ENCODE assay signal across 29 cellular contexts in the genomic region with DNA sequence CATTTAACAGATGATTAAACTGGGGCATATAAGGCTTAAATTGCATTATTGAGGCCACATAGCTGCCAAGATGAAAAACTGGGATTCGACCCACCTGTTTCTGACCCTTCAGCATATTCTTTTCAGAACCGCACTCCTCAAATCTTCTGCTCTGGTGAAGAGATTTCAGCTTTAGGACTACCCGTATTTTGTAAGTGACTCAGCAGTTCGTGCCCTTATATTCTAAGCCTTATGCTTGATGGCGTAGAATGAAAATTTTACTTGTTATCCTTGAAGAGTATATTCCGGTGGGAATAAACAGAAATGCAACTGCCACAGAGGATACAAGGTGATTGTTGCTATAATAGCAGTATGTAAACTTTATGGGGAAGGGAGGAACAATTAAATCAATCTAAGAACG.
"Had no signal": no experiment of that assay in that cellular context is flagged by ENCODE, and none has a peak within 500 bp of the region (broad histone marks: within the 10 kb centered on the region; RNA-seq: fewer than 3 reads in every experiment).

No MANE protein-coding gene starts in this region.

- H3K4me1 ChIP-seq: colonic mucosa, foreskin keratinocyte, gastrocnemius medialis, gastroesophageal sphincter, heart left ventricle had no signal

- ATAC-seq: effector memory CD8-positive, alpha-beta T cell; esophagus mucosa; foreskin keratinocyte; gastrocnemius medialis; gastroesophageal sphincter; heart left ventricle; heart right ventricle had no signal

- H3K4me3 ChIP-seq: colonic mucosa, coronary artery, dorsolateral prefrontal cortex, esophagus muscularis mucosa, esophagus squamous epithelium, gastrocnemius medialis, gastroesophageal sphincter, heart left ventricle, heart right ventricle had no signal

- H3K27ac ChIP-seq: colonic mucosa, coronary artery, dorsolateral prefrontal cortex, epithelial cell of prostate, esophagus muscularis mucosa, esophagus squamous epithelium, foreskin keratinocyte, gastrocnemius medialis, gastroesophageal sphincter, heart left ventricle, heart right ventricle had no signal

- H3K4me3 Mint-ChIP-seq: dendritic cell treated with granulocyte-macrophage colony-stimulating factor and Interleukin-4, amounts not matched to agents 40 ng/mL and 50 ng/mL, for 4 days; effector memory CD8-positive, alpha-beta T cell; endodermal cell had no signal

- H3K9me3 Mint-ChIP-seq: endodermal cell had no signal

- FAIRE-seq: colon, endometrium, endothelial cell of umbilical vein, frontal cortex had no signal

- DNase-seq: colonic mucosa; cortex of kidney; dermis blood vessel endothelial cell; dorsolateral prefrontal cortex; effector CD4-positive, alpha-beta T cell; effector CD8-positive, alpha-beta T cell; effector memory CD4-positive, alpha-beta T cell; effector memory CD8-positive, alpha-beta T cell; endodermal cell; erythroblast; esophagus squamous epithelium; foreskin fibroblast; foreskin keratinocyte; foreskin melanocyte; gastrocnemius medialis; glutamatergic neuron; head of caudate nucleus; heart left ventricle; heart right ventricle had no signal

- H3K36me3 ChIP-seq: colonic mucosa, esophagus muscularis mucosa, esophagus squamous epithelium, gastrocnemius medialis, gastroesophageal sphincter, heart left ventricle, heart right ventricle had no signal

- H3K4me1 Mint-ChIP-seq: endodermal cell had no signal

- H3K27me3 Mint-ChIP-seq: dendritic cell treated with granulocyte-macrophage colony-stimulating factor and Interleukin-4, amounts not matched to agents 40 ng/mL and 50 ng/mL, for 4 days; effector memory CD8-positive, alpha-beta T cell had no signal

- H3K27ac Mint-ChIP-seq: dendritic cell treated with granulocyte-macrophage colony-stimulating factor and Interleukin-4, amounts not matched to agents 40 ng/mL and 50 ng/mL, for 4 days; effector memory CD8-positive, alpha-beta T cell; endodermal cell had no signal

- H3K27me3 ChIP-seq: colonic mucosa, esophagus muscularis mucosa, esophagus squamous epithelium, foreskin keratinocyte, gastrocnemius medialis, gastroesophageal sphincter, heart left ventricle, heart right ventricle had no signal

- H3K9me3 ChIP-seq: colonic mucosa, esophagus muscularis mucosa, esophagus squamous epithelium, gastrocnemius medialis, gastroesophageal sphincter, heart left ventricle, heart right ventricle had no signal
